Comparison of ENCODE assay signal across 8 cellular contexts in the genomic region with DNA sequence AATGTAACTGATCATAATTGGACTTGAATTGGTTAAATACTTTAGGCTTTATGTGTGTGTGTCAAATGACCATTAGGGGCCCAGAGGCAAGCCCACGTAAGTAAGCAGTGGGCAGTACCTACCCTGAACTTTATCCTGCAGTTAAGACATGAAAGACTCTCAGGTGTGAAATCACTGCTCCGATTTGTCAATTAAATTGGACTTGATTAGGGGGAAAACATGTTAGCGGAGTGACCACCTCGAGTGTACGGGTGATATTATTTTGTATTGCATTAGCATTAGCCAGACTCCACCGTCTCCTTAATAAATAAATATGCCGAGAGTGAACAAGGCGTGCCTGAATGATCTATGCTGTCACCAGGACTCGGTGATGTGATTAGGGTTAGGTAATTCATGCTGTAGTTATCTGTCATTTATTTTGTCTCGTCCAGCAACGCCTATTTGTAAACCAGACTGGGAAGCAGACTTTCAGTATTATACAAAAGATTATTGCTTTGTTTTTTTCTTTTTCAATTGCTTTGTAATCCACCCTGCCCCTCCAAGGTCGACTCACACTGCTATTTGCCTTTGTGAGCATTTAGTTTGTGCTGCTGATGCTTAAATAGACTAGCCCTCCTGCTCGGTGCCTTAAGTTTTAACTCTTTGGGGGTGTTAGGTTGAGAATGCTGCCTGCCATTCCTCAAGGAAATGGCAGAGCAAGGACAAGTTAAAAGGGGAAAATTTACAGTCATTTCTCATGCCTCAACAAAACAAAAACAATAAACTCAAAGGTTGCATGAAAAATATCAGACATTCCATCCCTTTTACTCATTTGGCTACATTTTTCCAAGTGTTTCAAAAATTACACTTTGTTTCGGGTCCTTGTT. TPM values are rescaled to one million over a fixed set of nuclear protein-coding genes. Genes with fewer than 3 reads are reported as not detected.
A peak's percentile ranks its signal among the peaks of the same experiment; 100 is the strongest.
DNase-seq lines count a peak whose midpoint lies in the region; ATAC-seq and TF ChIP-seq lines count a peak whose summit lies in the region.

No MANE protein-coding gene starts in this region.

- DNase-seq in CD4-positive, alpha-beta T cell: no peak
- DNase-seq in dorsolateral prefrontal cortex (no peak), nephron progenitor cell (no peak), T-helper 9 cell (no peak), GDM1 (lab: John Stamatoyannopoulos, UW) (no peak)

- H3K27me3 Mint-ChIP-seq in CD4-positive, alpha-beta T cell: peaks cover 10% of the 10 kb centered on the region
- H3K27me3 Mint-ChIP-seq in nephron progenitor cell (ENCODE audit: low read depth, poor library complexity): no peaks in the 10 kb centered on the region

- peaks cover 28% of the 10 kb centered on the region for H3K4me1 Mint-ChIP-seq in CD4-positive, alpha-beta T cell (ENCODE audit: low read depth)
- H3K4me1 Mint-ChIP-seq in nephron progenitor cell: peaks cover 91% of the 10 kb centered on the region

- peak overlapping the region; percentile 32 to 74 (median 57) for H3K4me3 ChIP-seq in dorsolateral prefrontal cortex

- TF ChIP-seq CTCF in CD4-positive, alpha-beta T cell (IDR thresholded peaks at IDR 0.05): no peak
- TF ChIP-seq CTCF in dorsolateral prefrontal cortex (IDR thresholded peaks at IDR 0.05 in 54 of 56, conservative IDR thresholded peaks at IDR 0.05 in 2 of 56; ENCODE audit: low read depth in 1 of 56, partially characterized antibody in 56 of 56) (no peak), nephron progenitor cell (IDR thresholded peaks at IDR 0.05) (no peak)

- H3K27me3 ChIP-seq in CD4-positive, alpha-beta T cell (ENCODE audit: control insufficient read depth, insufficient read depth, low read length): peaks cover 3% of the 10 kb centered on the region
- H3K27me3 ChIP-seq in dorsolateral prefrontal cortex: peaks cover 0 to 22% (median 0%) of the 10 kb centered on the region in 45 donors

- no peaks in the 10 kb centered on the region for H3K9me3 Mint-ChIP-seq in CD4-positive, alpha-beta T cell
- H3K9me3 Mint-ChIP-seq in nephron progenitor cell: no peaks in the 10 kb centered on the region

- H3K9me3 ChIP-seq in CD4-positive, alpha-beta T cell (ENCODE audit: control insufficient read depth, low read length): no peaks in the 10 kb centered on the region

- peak overlapping the region; percentile 59 for H3K27ac Mint-ChIP-seq in CD4-positive, alpha-beta T cell
- peak overlapping the region; percentile 99 for H3K27ac Mint-ChIP-seq in nephron progenitor cell

- TF ChIP-seq RAD21 in Ishikawa (IDR thresholded peaks at IDR 0.05; ENCODE audit: low read depth): 0 out of 2 replicates have a peak, but pooled peaks have one; percentile 8

- TF ChIP-seq EP300 in Ishikawa (IDR thresholded peaks at IDR 0.05; ENCODE audit: borderline replicate concordance): peak; percentile 53; the same call in 1 of the 2 replicates

- ATAC-seq in CD4-positive, alpha-beta T cell (ENCODE audit: poor library complexity): no peak
- ATAC-seq in GM21526 (IDR thresholded peaks at IDR 0.05; ENCODE audit: low FRiP score, unreplicated experiment) (no peak), HG03378 (IDR thresholded peaks at IDR 0.05; ENCODE audit: unreplicated experiment) (no peak)

- H3K27ac ChIP-seq in CD4-positive, alpha-beta T cell (ENCODE audit: low read depth, low read length): no peak overlapping the region
- peak overlapping the region in 44 of 59 donors; percentile 10 to 85 (median 62) for H3K27ac ChIP-seq in dorsolateral prefrontal cortex

- POLR2A ChIA-PET in CD4-positive, alpha-beta T cell (lab: Charles Lee): no interaction called here

- H3K4me3 Mint-ChIP-seq in CD4-positive, alpha-beta T cell: peak overlapping the region; percentile 75
- H3K4me3 Mint-ChIP-seq in nephron progenitor cell: peak overlapping the region; percentile 93

- H3K36me3 Mint-ChIP-seq in CD4-positive, alpha-beta T cell (ENCODE audit: low read depth): no peaks in the 10 kb centered on the region
- no peaks in the 10 kb centered on the region for H3K36me3 Mint-ChIP-seq in nephron progenitor cell (ENCODE audit: low read depth)

- intact Hi-C loops in CD4-positive, alpha-beta T cell (cut with DNase I, micrococcal nuclease): no loop called here
- intact Hi-C loops in dorsolateral prefrontal cortex (cut with DNase I): no loop called here

- CTCF ChIA-PET in CD4-positive, alpha-beta T cell (lab: Charles Lee): no interaction called here

TF ChIP-seq in Ishikawa, 13 proteins besides CTCF, POLR2A, EP300 and RAD21:
- TF ChIP-seq, protein P1, sequence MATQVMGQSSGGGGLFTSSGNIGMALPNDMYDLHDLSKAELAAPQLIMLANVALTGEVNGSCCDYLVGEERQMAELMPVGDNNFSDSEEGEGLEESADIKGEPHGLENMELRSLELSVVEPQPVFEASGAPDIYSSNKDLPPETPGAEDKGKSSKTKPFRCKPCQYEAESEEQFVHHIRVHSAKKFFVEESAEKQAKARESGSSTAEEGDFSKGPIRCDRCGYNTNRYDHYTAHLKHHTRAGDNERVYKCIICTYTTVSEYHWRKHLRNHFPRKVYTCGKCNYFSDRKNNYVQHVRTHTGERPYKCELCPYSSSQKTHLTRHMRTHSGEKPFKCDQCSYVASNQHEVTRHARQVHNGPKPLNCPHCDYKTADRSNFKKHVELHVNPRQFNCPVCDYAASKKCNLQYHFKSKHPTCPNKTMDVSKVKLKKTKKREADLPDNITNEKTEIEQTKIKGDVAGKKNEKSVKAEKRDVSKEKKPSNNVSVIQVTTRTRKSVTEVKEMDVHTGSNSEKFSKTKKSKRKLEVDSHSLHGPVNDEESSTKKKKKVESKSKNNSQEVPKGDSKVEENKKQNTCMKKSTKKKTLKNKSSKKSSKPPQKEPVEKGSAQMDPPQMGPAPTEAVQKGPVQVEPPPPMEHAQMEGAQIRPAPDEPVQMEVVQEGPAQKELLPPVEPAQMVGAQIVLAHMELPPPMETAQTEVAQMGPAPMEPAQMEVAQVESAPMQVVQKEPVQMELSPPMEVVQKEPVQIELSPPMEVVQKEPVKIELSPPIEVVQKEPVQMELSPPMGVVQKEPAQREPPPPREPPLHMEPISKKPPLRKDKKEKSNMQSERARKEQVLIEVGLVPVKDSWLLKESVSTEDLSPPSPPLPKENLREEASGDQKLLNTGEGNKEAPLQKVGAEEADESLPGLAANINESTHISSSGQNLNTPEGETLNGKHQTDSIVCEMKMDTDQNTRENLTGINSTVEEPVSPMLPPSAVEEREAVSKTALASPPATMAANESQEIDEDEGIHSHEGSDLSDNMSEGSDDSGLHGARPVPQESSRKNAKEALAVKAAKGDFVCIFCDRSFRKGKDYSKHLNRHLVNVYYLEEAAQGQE (IDR thresholded peaks at IDR 0.05; ENCODE audit: low read depth): no peak
- TF ChIP-seq TAF1 (IDR thresholded peaks at IDR 0.05; ENCODE audit: low read depth) (no peak), TEAD4 (IDR thresholded peaks at IDR 0.05) (peak; percentile 49), NFIC (IDR thresholded peaks at IDR 0.05) (peak; percentile 17; the same call in 1 of the 2 replicates), CEBPB (IDR thresholded peaks at IDR 0.05) (no peak), EGR1 (IDR thresholded peaks at IDR 0.05) (no peak), TCF12 (IDR thresholded peaks at IDR 0.05; ENCODE audit: low read depth) (peak; percentile 38; the same call in 1 of the 2 replicates), CREB1 (IDR thresholded peaks at IDR 0.05; ENCODE audit: low read depth) (no peak), ZBTB7A (IDR thresholded peaks at IDR 0.05; ENCODE audit: low read depth) (0 out of 2 replicates have a peak, but pooled peaks have one; percentile 43)
- TF ChIP-seq, protein P2, sequence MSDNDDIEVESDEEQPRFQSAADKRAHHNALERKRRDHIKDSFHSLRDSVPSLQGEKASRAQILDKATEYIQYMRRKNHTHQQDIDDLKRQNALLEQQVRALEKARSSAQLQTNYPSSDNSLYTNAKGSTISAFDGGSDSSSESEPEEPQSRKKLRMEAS (IDR thresholded peaks at IDR 0.05): peak; percentile 8; the same call in 1 of the 2 replicates
- TF ChIP-seq, protein P3, sequence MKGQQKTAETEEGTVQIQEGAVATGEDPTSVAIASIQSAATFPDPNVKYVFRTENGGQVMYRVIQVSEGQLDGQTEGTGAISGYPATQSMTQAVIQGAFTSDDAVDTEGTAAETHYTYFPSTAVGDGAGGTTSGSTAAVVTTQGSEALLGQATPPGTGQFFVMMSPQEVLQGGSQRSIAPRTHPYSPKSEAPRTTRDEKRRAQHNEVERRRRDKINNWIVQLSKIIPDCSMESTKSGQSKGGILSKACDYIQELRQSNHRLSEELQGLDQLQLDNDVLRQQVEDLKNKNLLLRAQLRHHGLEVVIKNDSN (IDR thresholded peaks at IDR 0.05): no peak

RNA-seq across cellular contexts. Expression of a gene that starts 1.8 kb away (rescaled TPM):
- total RNA-seq in CD4-positive, alpha-beta T cell: 1 to 10 TPM; 1.6 to 1.7 TPM
- total RNA-seq in dorsolateral prefrontal cortex: 10 to 100 TPM in 119 of 120 experiments, 1 to 10 TPM in 1; 9.7 to 55.2 (median 23.0) TPM
